ENCODE assay signal across 26 cellular contexts in the genomic region with DNA sequence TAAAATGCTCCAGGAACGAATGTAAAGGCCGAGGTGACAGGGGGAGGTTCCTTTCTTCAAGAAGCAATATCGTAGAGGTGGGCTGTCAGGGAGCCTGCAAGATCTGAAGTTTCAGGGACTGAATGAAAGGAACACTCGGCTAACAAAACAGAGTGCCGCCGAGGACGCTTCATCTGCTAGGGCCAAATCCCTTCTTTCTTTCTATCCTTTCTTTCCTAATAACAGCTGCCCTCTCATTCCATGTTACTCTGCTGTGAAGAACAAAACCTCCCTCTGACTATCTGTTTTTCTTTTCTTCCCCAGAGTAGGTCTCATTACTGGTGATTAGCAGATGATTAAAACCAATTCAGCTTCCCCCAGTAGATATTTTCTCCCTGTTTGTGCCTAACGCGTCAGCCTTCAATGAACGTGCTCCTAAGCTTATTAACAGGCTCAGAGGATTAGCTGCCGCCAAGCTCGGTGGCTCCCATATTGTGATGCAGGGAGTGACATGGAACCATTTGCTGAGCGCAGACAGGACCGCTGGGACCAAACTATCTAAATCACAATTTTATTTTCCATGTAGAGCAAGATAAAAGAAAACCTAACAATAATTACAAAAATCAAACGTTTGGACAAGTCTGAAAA.
DNase-seq lines count a peak whose midpoint lies in the region; ATAC-seq and TF ChIP-seq lines count a peak whose summit lies in the region.
"Had no signal": no experiment of that assay in that cellular context is flagged by ENCODE, and none has a peak within 500 bp of the region (broad histone marks: within the 10 kb centered on the region; RNA-seq: fewer than 3 reads in every experiment).

No MANE protein-coding gene starts in this region.

- H3K27me3 ChIP-seq in esophagus muscularis mucosa, result no peaks in the 10 kb centered on the region
- H3K27me3 ChIP-seq in ascending aorta, result no peaks in the 10 kb centered on the region
- H3K27me3 ChIP-seq: BE2C, SJSA1 had no signal

- ATAC-seq in GM21528 (IDR thresholded peaks at IDR 0.05; ENCODE audit: low FRiP score, unreplicated experiment) (no peak), GM19452 (IDR thresholded peaks at IDR 0.05; ENCODE audit: unreplicated experiment) (no peak)
- ATAC-seq: HepG2, K562 had no signal

- intact Hi-C loops in esophagus muscularis mucosa (cut with DNase I) (no loop called here), ascending aorta (cut with DNase I) (no loop called here)

- H3K9me3 ChIP-seq in esophagus muscularis mucosa (no peaks in the 10 kb centered on the region), ascending aorta (no peaks in the 10 kb centered on the region)
- H3K9me3 ChIP-seq: BE2C had no signal

- 78% methylated on average over 15 of the region's 15 CpGs for WGBS in esophagus muscularis mucosa

- no peak for TF ChIP-seq CTCF in esophagus muscularis mucosa (IDR thresholded peaks at IDR 0.05)
- TF ChIP-seq CTCF in ascending aorta (IDR thresholded peaks at IDR 0.05), result no peak

- H3K4me1 ChIP-seq in esophagus muscularis mucosa (no peaks in the 10 kb centered on the region), ascending aorta (no peaks in the 10 kb centered on the region)
- H3K4me1 ChIP-seq: BE2C, SJSA1 had no signal

- no peak for TF ChIP-seq EP300 in esophagus muscularis mucosa (IDR thresholded peaks at IDR 0.05)

- TF ChIP-seq POLR2A in esophagus muscularis mucosa (IDR thresholded peaks at IDR 0.05; ENCODE audit: low read depth), result no peak

- H3K36me3 ChIP-seq in esophagus muscularis mucosa (no peaks in the 10 kb centered on the region), ascending aorta (no peaks in the 10 kb centered on the region)
- H3K36me3 ChIP-seq: BE2C, SJSA1 had no signal

- H3K4me3 ChIP-seq in esophagus muscularis mucosa (no peak overlapping the region), ascending aorta (no peak overlapping the region)
- H3K4me3 ChIP-seq: K562, SJSA1 had no signal

- peak; percentile 49 for DNase-seq in Ammon's horn (ENCODE audit: low spot score)
- DNase-seq in NCI-H82 (lab: John Stamatoyannopoulos, UW), result peak; percentile 97
- DNase-seq in caudate nucleus (lab: John Stamatoyannopoulos, UW), result peak in 3 of 61 donors; percentile 1 to 8 (median 5)
- DNase-seq in midbrain (lab: John Stamatoyannopoulos, UW), result peak; percentile 3
- no peak for DNase-seq in esophagus muscularis mucosa (ENCODE audit: extremely low spot score)
- DNase-seq in ascending aorta (ENCODE audit: low spot score in 2 of 2), result no peak
- DNase-seq: BE2C; CD8-positive, alpha-beta memory T cell; DMS153; DND-41; H7; Kasumi-1; NCI-H1092 treated with DMSO at 0.1 percent for 48 hours; NCI-H1436; NCI-H187 treated with DMSO at 0.1 percent for 48 hours; NCI-H2171 treated with DMSO at 0.1 percent for 48 hours; NCI-H345; NCI-H510A treated with DMSO at 0.1 percent for 48 hours; Right ventricle myocardium superior; RPMI8226 had no signal

- H3K27ac ChIP-seq in caudate nucleus (ENCODE audit: low read depth, low read length) (peak overlapping the region; percentile 28), esophagus muscularis mucosa (replicated peaks in 1 of 4) (no peak overlapping the region), ascending aorta (no peak overlapping the region)
- H3K27ac ChIP-seq: 22Rv1, SJSA1 had no signal

Comparison
In these comparisons a context has a peak if more than half of its experiments do, and no peak if none do; other contexts are left out.
1. DNase-seq: peak in Ammon's horn (single experiment), NCI-H82 (single experiment) and midbrain (single experiment); none in esophagus muscularis mucosa (single experiment) and ascending aorta (0 of 2).